8 cellular contexts compared by ENCODE assay signal in the genomic region with DNA sequence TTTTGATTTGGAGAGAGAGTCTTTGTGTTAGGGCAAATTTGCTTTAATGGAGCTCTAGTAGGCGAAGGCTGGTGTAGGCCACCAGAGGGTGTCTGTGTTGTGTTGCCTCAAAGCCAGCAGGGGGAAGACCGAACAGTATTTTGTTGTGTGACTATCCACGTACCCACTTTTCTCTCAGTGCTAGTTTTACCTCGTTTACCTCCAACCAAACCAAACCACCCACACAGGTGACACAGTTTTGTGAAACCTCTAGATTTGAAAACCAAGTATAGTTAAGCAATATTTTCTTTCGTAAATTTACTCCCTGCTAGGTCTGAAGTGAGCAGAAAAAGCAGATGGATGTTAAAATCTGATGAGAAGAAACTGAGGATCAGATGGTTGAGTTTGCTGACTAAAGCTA. TPM values are rescaled to one million over a fixed set of nuclear protein-coding genes. Genes with fewer than 3 reads are reported as not detected.
DNase-seq lines count a peak whose midpoint lies in the region; ATAC-seq and TF ChIP-seq lines count a peak whose summit lies in the region.

No MANE protein-coding gene starts in this region.

- CTCF ChIA-PET in activated CD8-positive, alpha-beta T cell treated with anti-CD3 and anti-CD28 coated beads for 36 hours (lab: Charles Lee) = interaction anchor here (0.5 to 4.8 kb wide), 48 partner anchors 8 to 221 kb away, joined by 3 to 96 read pairs (median 5); a partner anchor contains a TSS

- peaks cover 9% of the 10 kb centered on the region for H3K4me1 ChIP-seq in mucosa of descending colon (ENCODE audit: low read depth)

- H3K4me3 ChIP-seq in mucosa of descending colon = no peak overlapping the region

- ATAC-seq in HG03196 (IDR thresholded peaks at IDR 0.05; ENCODE audit: unreplicated experiment) = peak; percentile 70
- ATAC-seq in activated CD8-positive, alpha-beta T cell treated with anti-CD3 and anti-CD28 coated beads for 36 hours = peak; percentile 99
- peak; percentile 90 for ATAC-seq in mucosa of descending colon

- no peaks in the 10 kb centered on the region for H3K36me3 ChIP-seq in mucosa of descending colon (ENCODE audit: low read depth)

- no peaks in the 10 kb centered on the region for H3K9me3 Mint-ChIP-seq in activated CD8-positive, alpha-beta T cell treated with anti-CD3 and anti-CD28 coated beads for 36 hours

- intact Hi-C loops in activated CD8-positive, alpha-beta T cell treated with anti-CD3 and anti-CD28 coated beads for 36 hours (cut with micrococcal nuclease) = loop anchor here (2.0 to 10.0 kb wide), 2 partner anchors 133 to 201 kb away; a partner anchor contains a TSS
- intact Hi-C loops in mucosa of descending colon (cut with DNase I, micrococcal nuclease) = loop anchor here in 1 of 2 donors (10.0 kb wide), 1 partner anchor 131 kb away; a partner anchor contains a TSS

- H3K27ac Mint-ChIP-seq in activated CD8-positive, alpha-beta T cell treated with anti-CD3 and anti-CD28 coated beads for 36 hours = peak overlapping the region; percentile 79

- H3K9me3 ChIP-seq in mucosa of descending colon = no peaks in the 10 kb centered on the region

- H3K36me3 Mint-ChIP-seq in activated CD8-positive, alpha-beta T cell treated with anti-CD3 and anti-CD28 coated beads for 36 hours (ENCODE audit: low read depth) = peaks cover 10% of the 10 kb centered on the region

- TF ChIP-seq CTCF in activated CD8-positive, alpha-beta T cell treated with anti-CD3 and anti-CD28 coated beads for 36 hours (IDR thresholded peaks at IDR 0.05) = peak; percentile 87
- TF ChIP-seq CTCF in mucosa of descending colon (IDR thresholded peaks at IDR 0.05) = peak; percentile 55

- no peak overlapping the region for H3K4me3 Mint-ChIP-seq in activated CD8-positive, alpha-beta T cell treated with anti-CD3 and anti-CD28 coated beads for 36 hours

- DNase-seq in NCI-H1436 (lab: John Stamatoyannopoulos, UW) (peak; percentile 37), NCI-H1436 treated with DMSO at 0.1 percent for 48 hours (lab: John Stamatoyannopoulos, UW) (no peak), NCI-H526 treated with DMSO at 0.1 percent for 48 hours (lab: John Stamatoyannopoulos, UW) (peak; percentile 31), epidermal melanocyte (ENCODE audit: insufficient read length, low spot score) (peak; percentile 42), mucosa of descending colon (peak in 2 of 3 donors; percentile 57 to 68)
- DNase-seq in activated CD8-positive, alpha-beta T cell treated with anti-CD3 and anti-CD28 coated beads for 36 hours = peak; percentile 79
- DNase-seq in stimulated activated CD8-positive, alpha-beta memory T cell treated with anti-CD3 and anti-CD28 coated beads, Interleukin-7, amount 100 ng/mL, for 48 hours (ENCODE audit: extremely low read depth in 1 of 2, low read depth in 1 of 2) = peak; percentile 6 to 42

- POLR2A ChIA-PET in activated CD8-positive, alpha-beta T cell treated with anti-CD3 and anti-CD28 coated beads for 36 hours (lab: Charles Lee) = interaction anchor here (0.9 to 2.6 kb wide), 3 partner anchors 48 to 133 kb away, joined by 3 to 19 read pairs (median 3); a partner anchor contains a TSS

- H3K4me1 Mint-ChIP-seq in activated CD8-positive, alpha-beta T cell treated with anti-CD3 and anti-CD28 coated beads for 36 hours (ENCODE audit: low read depth) = peaks cover 16% of the 10 kb centered on the region

- H3K27me3 Mint-ChIP-seq in activated CD8-positive, alpha-beta T cell treated with anti-CD3 and anti-CD28 coated beads for 36 hours = no peaks in the 10 kb centered on the region

RNA-seq across cellular contexts. Expression of a gene that starts 36.3 kb away (rescaled TPM):
- not detected for total RNA-seq in activated CD8-positive, alpha-beta T cell treated with anti-CD3 and anti-CD28 coated beads for 36 hours
- total RNA-seq in mucosa of descending colon = not detected

RNA-seq across cellular contexts. Expression of a gene that starts 42.5 kb away (rescaled TPM):
- 10 to 100 TPM; 32.0 to 33.3 TPM for total RNA-seq in activated CD8-positive, alpha-beta T cell treated with anti-CD3 and anti-CD28 coated beads for 36 hours
- 10 to 100 TPM; 22.9 to 26.8 (median 25.1) TPM for total RNA-seq in mucosa of descending colon

RNA-seq across cellular contexts. Expression of a gene that starts 44.3 kb away (rescaled TPM):
- 10 to 100 TPM in 1 of 2 experiments, 1 to 10 TPM in 1; 8.2 to 10.0 TPM for total RNA-seq in activated CD8-positive, alpha-beta T cell treated with anti-CD3 and anti-CD28 coated beads for 36 hours
- total RNA-seq in mucosa of descending colon = 10 to 100 TPM in 1 of 3 donors, 1 to 10 TPM in 2; 3.2 to 18.8 (median 8.9) TPM
